ENCODE assay signal across 3 cellular contexts in the genomic region with DNA sequence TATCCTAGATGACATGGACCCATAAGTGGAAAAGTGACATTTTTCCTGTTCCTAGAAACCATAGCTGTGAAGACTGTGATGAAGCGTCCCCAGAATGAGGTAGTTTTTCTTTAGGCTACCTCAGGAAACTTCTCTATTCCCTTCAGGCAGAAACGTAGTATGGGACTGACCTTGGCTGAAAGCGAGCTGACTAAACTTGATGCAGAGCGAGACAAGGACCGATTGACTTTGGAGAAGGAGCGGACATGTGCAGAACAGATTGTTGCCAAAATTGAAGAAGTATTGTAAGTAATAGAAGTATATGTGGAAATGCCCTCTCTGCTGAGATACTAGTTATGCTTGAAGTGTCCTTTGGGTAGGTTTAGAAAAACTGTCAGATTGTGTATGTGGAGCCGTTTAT.
"Had no signal": no experiment of that assay in that cellular context is flagged by ENCODE, and none has a peak within 500 bp of the region (broad histone marks: within the 10 kb centered on the region; RNA-seq: fewer than 3 reads in every experiment).

No MANE protein-coding gene starts in this region.

- DNase-seq: GDM1, GF-D8 had no signal

- ATAC-seq: GM12878 had no signal

- H3K4me3 ChIP-seq: GM12878 had no signal
